Comparison of ENCODE assay signal across 23 cellular contexts in the genomic region with DNA sequence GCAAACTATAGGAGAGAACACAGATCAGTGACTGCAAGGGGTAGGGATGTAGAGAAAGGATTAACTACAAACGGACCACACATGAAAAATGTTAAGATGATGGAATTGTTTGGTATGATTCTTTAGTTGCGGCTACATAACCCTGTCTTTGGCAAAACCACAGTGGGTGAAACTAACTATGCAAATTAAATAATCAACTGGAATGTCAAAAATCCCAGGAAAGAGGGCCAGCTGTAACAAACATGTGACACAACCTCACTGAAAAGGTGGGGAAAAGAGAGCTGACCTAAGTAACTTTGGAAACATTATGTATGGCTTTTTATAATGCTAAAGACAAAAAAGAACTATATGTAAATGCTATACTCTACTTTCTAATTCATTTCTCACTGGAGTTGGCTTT.
A peak's percentile ranks its signal among the peaks of the same experiment; 100 is the strongest.
DNase-seq lines count a peak whose midpoint lies in the region; ATAC-seq, FAIRE-seq and TF ChIP-seq lines count a peak whose summit lies in the region.
"Had no signal": no experiment of that assay in that cellular context is flagged by ENCODE, and none has a peak within 500 bp of the region (broad histone marks: within the 10 kb centered on the region; RNA-seq: fewer than 3 reads in every experiment).

No MANE protein-coding gene starts in this region.

- DNase-seq in H54 (ENCODE audit: insufficient read length, low spot score) (no peak), astrocyte of the hippocampus (ENCODE audit: low read depth, low spot score) (peak; percentile 75), mesendoderm (peak; percentile 63), T-helper 9 cell (no peak), psoas muscle (no peak), DMS 273 (lab: John Stamatoyannopoulos, UW; ENCODE audit: unreplicated experiment) (no peak)
- DNase-seq: CD8-positive, alpha-beta memory T cell; DMS53; GF-D8; NCI-H1105; NCI-H146; NCI-H2029; NCI-H226; NCI-H510A treated with DMSO at 0.1 percent for 48 hours; NCI-H748 treated with DMSO at 0.1 percent for 48 hours had no signal

- peak; percentile 6 for FAIRE-seq in H54 (lab: Jason Lieb, UNC)
- FAIRE-seq: GM19239, HepG2, K562 had no signal

- no peak overlapping the region for H4K5ac ChIP-seq in mesendoderm (ENCODE audit: low read length)

- peaks cover 48% of the 10 kb centered on the region for H3K4me1 ChIP-seq in HUES64 (ENCODE audit: insufficient read depth, low read length)
- H3K4me1 ChIP-seq in mesendoderm (ENCODE audit: control insufficient read depth, low read depth, low read length), result no peaks in the 10 kb centered on the region
- no peaks in the 10 kb centered on the region for H3K4me1 ChIP-seq in psoas muscle

- H3K9me3 ChIP-seq in HUES64 (ENCODE audit: insufficient read depth, low read depth, low read length) (no peaks in the 10 kb centered on the region), psoas muscle (no peaks in the 10 kb centered on the region)
- H3K9me3 ChIP-seq: HAP-1 had no signal

- intact Hi-C loops in psoas muscle (cut with DNase I), result no loop called here

- ATAC-seq in psoas muscle, result no peak
- no peak for ATAC-seq in HG03378 (IDR thresholded peaks at IDR 0.05; ENCODE audit: unreplicated experiment)
- ATAC-seq: HepG2, K562, Panc1 had no signal

- H3K18ac ChIP-seq in mesendoderm (ENCODE audit: low read length), result no peak overlapping the region

- no peaks in the 10 kb centered on the region for H3K36me3 ChIP-seq in HUES64 (ENCODE audit: insufficient read depth, low read length)
- H3K36me3 ChIP-seq in mesendoderm (ENCODE audit: control insufficient read depth, insufficient read depth, low read length), result no peaks in the 10 kb centered on the region
- no peaks in the 10 kb centered on the region for H3K36me3 ChIP-seq in psoas muscle (ENCODE audit: insufficient read depth in 1 of 2, low read depth in 1 of 2)
- H3K36me3 ChIP-seq: HAP-1 had no signal

- no peak overlapping the region for H3K23ac ChIP-seq in mesendoderm (ENCODE audit: low read length)

- H3K9ac ChIP-seq in HUES64 (ENCODE audit: low read depth, low read length) (peak overlapping the region; percentile 0; the same call in 1 of the 2 replicates), mesendoderm (ENCODE audit: low read length) (no peak overlapping the region)

- H3K4me3 ChIP-seq in HUES64 (ENCODE audit: low read length), result no peak overlapping the region
- H3K4me3 ChIP-seq in mesendoderm (ENCODE audit: low read length), result no peak overlapping the region
- H3K4me3 ChIP-seq in psoas muscle, result no peak overlapping the region
- H3K4me3 ChIP-seq: HAP-1, K562 had no signal

- no peak for TF ChIP-seq POLR2A in H54 (IDR thresholded peaks at IDR 0.05; ENCODE audit: low read depth, low read length)

- no peak overlapping the region for H2BK15ac ChIP-seq in mesendoderm (replicated peaks; ENCODE audit: low read depth)

- no peak overlapping the region for H3K4me2 ChIP-seq in mesendoderm (ENCODE audit: low read length)

- no peak overlapping the region for H2BK120ac ChIP-seq in mesendoderm (ENCODE audit: low read depth, low read length)

- H3K27ac ChIP-seq in HUES64 (ENCODE audit: low read depth, low read length) (peak overlapping the region; percentile 58; the same call in 1 of the 2 replicates), mesendoderm (ENCODE audit: low read depth, low read length) (no peak overlapping the region), psoas muscle (no peak overlapping the region)
- H3K27ac ChIP-seq: C4-2B had no signal

- no peaks in the 10 kb centered on the region for H3K79me2 ChIP-seq in mesendoderm (ENCODE audit: control insufficient read depth, insufficient read depth, low read length)

- H2AK5ac ChIP-seq in mesendoderm (ENCODE audit: low read length), result no peak overlapping the region

- H3K56ac ChIP-seq in mesendoderm (ENCODE audit: low read length), result no peak overlapping the region

- no peak overlapping the region for H3K4ac ChIP-seq in mesendoderm (ENCODE audit: low read depth, low read length)

- no peak overlapping the region for H4K8ac ChIP-seq in mesendoderm (ENCODE audit: low read depth, low read length)

- WGBS in HUES64, result 58% methylated on average over 2 of the region's 2 CpGs
- no CpG with 5 or more reads among the region's 2 CpGs for WGBS in mesendoderm (ENCODE audit: extremely low coverage, insufficient coverage, low lambda C conversion rate)
- 42 to 52% (median 43%) methylated on average over 2 of the region's 2 CpGs for WGBS in psoas muscle, 3 donors

- TF ChIP-seq CTCF in psoas muscle (IDR thresholded peaks at IDR 0.05), result no peak

- no peaks in the 10 kb centered on the region for H3K79me1 ChIP-seq in mesendoderm (ENCODE audit: low read length)

- H3K27me3 ChIP-seq in HUES64 (ENCODE audit: insufficient read depth, low read length) (no peaks in the 10 kb centered on the region), mesendoderm (ENCODE audit: insufficient read depth, low read length, poor library complexity) (no peaks in the 10 kb centered on the region), psoas muscle (ENCODE audit: insufficient read depth in 3 of 3, low read length in 2 of 3) (no peaks in the 10 kb centered on the region)

- no peak overlapping the region for H2BK5ac ChIP-seq in mesendoderm (ENCODE audit: low read length)

Comparison
In these comparisons a context has a peak if more than half of its experiments do, and no peak if none do; other contexts are left out.
1. DNase-seq: peak in astrocyte of the hippocampus (single experiment) and mesendoderm (single experiment); none in H54 (single experiment), T-helper 9 cell (single experiment), psoas muscle (0 of 2) and DMS 273 (single experiment).